Comparison of ENCODE assay signal across 10 cellular contexts in genomic region chr10:50347394-50347802, GRCh38.
DNase-seq lines count a peak whose midpoint lies in the region; ATAC-seq lines count a peak whose summit lies in the region.
"Had no signal": no experiment of that assay in that cellular context is flagged by ENCODE, and none has a peak within 500 bp of the region (broad histone marks: within the 10 kb centered on the region; RNA-seq: fewer than 3 reads in every experiment).

No MANE protein-coding gene starts in this region.

- DNase-seq in central memory CD8-positive, alpha-beta T cell (ENCODE audit: low spot score in 2 of 2): no peak
- no peak for DNase-seq in UCSD-AML1 (lab: John Stamatoyannopoulos, UW; ENCODE audit: unreplicated experiment)
- no peak for DNase-seq in HPDE6-E6E7 (ENCODE audit: extremely low spot score)
- DNase-seq in posterior vena cava (ENCODE audit: low spot score): no peak
- no peak for DNase-seq in cerebellar nuclear complex (lab: John Stamatoyannopoulos, UW)
- DNase-seq: DMS153, heart left ventricle had no signal

- intact Hi-C loops in posterior vena cava (cut with DNase I): no loop called here

- H3K27ac Mint-ChIP-seq in central memory CD8-positive, alpha-beta T cell (ENCODE audit: low read depth): no peak overlapping the region

- H3K27me3 Mint-ChIP-seq in central memory CD8-positive, alpha-beta T cell: no peaks in the 10 kb centered on the region

- H3K36me3 Mint-ChIP-seq in central memory CD8-positive, alpha-beta T cell (ENCODE audit: insufficient read depth): peaks cover 15% of the 10 kb centered on the region

- ATAC-seq in GM18498 (IDR thresholded peaks at IDR 0.05; ENCODE audit: unreplicated experiment) (peak; percentile 93), GM19468 (IDR thresholded peaks at IDR 0.05; ENCODE audit: extremely low read depth, unreplicated experiment) (peak; percentile 46), HG03097 (IDR thresholded peaks at IDR 0.05; ENCODE audit: low FRiP score, unreplicated experiment) (peak; percentile 94)
- peak; percentile 64 for ATAC-seq in central memory CD8-positive, alpha-beta T cell (replicated peaks; ENCODE audit: extremely low read depth, poor library complexity, severe bottlenecking)

- H3K4me1 Mint-ChIP-seq in central memory CD8-positive, alpha-beta T cell: peaks cover 41% of the 10 kb centered on the region

- no peaks in the 10 kb centered on the region for H3K9me3 Mint-ChIP-seq in central memory CD8-positive, alpha-beta T cell

- no peak overlapping the region for H3K4me3 Mint-ChIP-seq in central memory CD8-positive, alpha-beta T cell
